ENCODE assay signal across 9 cellular contexts in genomic region chr3:107969994-107970896, GRCh38.
A peak's percentile ranks its signal among the peaks of the same experiment; 100 is the strongest.
DNase-seq lines count a peak whose midpoint lies in the region; ATAC-seq and TF ChIP-seq lines count a peak whose summit lies in the region.
"Had no signal": no experiment of that assay in that cellular context is flagged by ENCODE, and none has a peak within 500 bp of the region (broad histone marks: within the 10 kb centered on the region; RNA-seq: fewer than 3 reads in every experiment).

No MANE protein-coding gene starts in this region.

- H3K9ac ChIP-seq in fibroblast of lung (ENCODE audit: insufficient read depth, low read length), result no peak overlapping the region

- DNase-seq in HT-29 (ENCODE audit: low spot score) (peak; percentile 90), PC-9 (peak; percentile 22 to 61), fibroblast of lung (ENCODE audit: low read depth in 2 of 2) (peak; percentile 25 to 63), renal cortical epithelial cell (ENCODE audit: low read depth) (peak; percentile 70), NCI-H2227 (lab: John Stamatoyannopoulos, UW; ENCODE audit: unreplicated experiment) (no peak), mesenteric fat pad (ENCODE audit: low spot score) (no peak), NCI-H82 (lab: John Stamatoyannopoulos, UW) (no peak)
- DNase-seq: activated CD8-positive, alpha-beta memory T cell treated with anti-CD3 and anti-CD28 coated beads, Interleukin-2, amount 50 U/mL, for 48 hours had no signal

- intact Hi-C loops in PC-9 (cut with micrococcal nuclease; ENCODE audit: unreplicated experiment), result no loop called here

- no peaks in the 10 kb centered on the region for H3K9me3 ChIP-seq in PC-9 (ENCODE audit: insufficient read depth, low read depth)
- no peaks in the 10 kb centered on the region for H3K9me3 ChIP-seq in fibroblast of lung (ENCODE audit: control insufficient read depth, insufficient read depth, low read depth, low read length)

- no TSS peak for BruUV-seq in PC-9 (replicated peaks; lab: Mats Ljungman, UMichigan)

- H3K27me3 ChIP-seq in PC-9 (ENCODE audit: insufficient read depth, low read depth) (no peaks in the 10 kb centered on the region), fibroblast of lung (ENCODE audit: control insufficient read depth, insufficient read depth, low read length) (no peaks in the 10 kb centered on the region)

- H3K4me2 ChIP-seq in PC-9 (peak overlapping the region; percentile 6; the same call in 1 of the 2 replicates), fibroblast of lung (ENCODE audit: extremely low read depth, insufficient read depth, low read length) (no peak overlapping the region)

- H3K27ac ChIP-seq in PC-9 (no peak overlapping the region), fibroblast of lung (ENCODE audit: insufficient read depth, low read length) (no peak overlapping the region)

- peaks cover 10% of the 10 kb centered on the region for H3K4me1 ChIP-seq in PC-9 (replicated peaks; ENCODE audit: insufficient read depth)
- H3K4me1 ChIP-seq in fibroblast of lung (ENCODE audit: control insufficient read depth, extremely low read depth, insufficient read depth, low read length), result no peaks in the 10 kb centered on the region

- H3K36me3 ChIP-seq in PC-9 (ENCODE audit: low read depth) (no peaks in the 10 kb centered on the region), fibroblast of lung (ENCODE audit: control insufficient read depth, insufficient read depth, low read length) (no peaks in the 10 kb centered on the region)

- H2AFZ ChIP-seq in PC-9 (no peak overlapping the region), fibroblast of lung (ENCODE audit: low read length) (no peak overlapping the region)

- H3K79me2 ChIP-seq in PC-9 (ENCODE audit: low read depth) (no peaks in the 10 kb centered on the region), fibroblast of lung (ENCODE audit: control insufficient read depth, insufficient read depth, low read length) (no peaks in the 10 kb centered on the region)

- no peak for ATAC-seq in GM18861 (IDR thresholded peaks at IDR 0.05; ENCODE audit: unreplicated experiment)

- no peak overlapping the region for H3K4me3 ChIP-seq in PC-9
- H3K4me3 ChIP-seq in fibroblast of lung (replicated peaks in 1 of 4; ENCODE audit: control extremely low read depth in 1 of 4, insufficient read depth in 1 of 4, low read depth in 3 of 4, low read length in 4 of 4), result no peak overlapping the region

- POLR2A ChIA-PET in PC-9 (lab: Charles Lee; ENCODE audit: unreplicated experiment), result no interaction called here

- H3F3A ChIP-seq in PC-9 (ENCODE audit: insufficient read depth, low read depth), result no peaks in the 10 kb centered on the region

- H3K9me2 ChIP-seq in PC-9 (ENCODE audit: insufficient read depth), result no peaks in the 10 kb centered on the region; the same call in 1 of the 2 replicates

- H4K20me1 ChIP-seq in PC-9 (ENCODE audit: insufficient read depth) (no peaks in the 10 kb centered on the region), fibroblast of lung (ENCODE audit: control insufficient read depth, extremely low read depth, insufficient read depth, low read length) (no peaks in the 10 kb centered on the region)

- CTCF ChIA-PET in PC-9 (lab: Charles Lee), result interaction anchor here (0.6 kb wide), 1 partner anchor 16 kb away, joined by 4 read pairs; no protein-coding TSS in a partner anchor

- TF ChIP-seq CTCF in PC-9 (conservative IDR thresholded peaks at IDR 0.05) (no peak), fibroblast of lung (conservative IDR thresholded peaks at IDR 0.05 in 1 of 2, IDR thresholded peaks at IDR 0.05 in 1 of 2; ENCODE audit: low read depth in 1 of 2, low read length in 2 of 2) (no peak)

Comparison
In these comparisons a context has a peak if more than half of its experiments do, and no peak if none do; other contexts are left out.
1. DNase-seq: peak in HT-29 (single experiment), PC-9 (2 of 2), fibroblast of lung (2 of 2) and renal cortical epithelial cell (single experiment); none in NCI-H2227 (single experiment), mesenteric fat pad (single experiment) and NCI-H82 (single experiment).